22 cellular contexts compared by ENCODE assay signal in the genomic region with DNA sequence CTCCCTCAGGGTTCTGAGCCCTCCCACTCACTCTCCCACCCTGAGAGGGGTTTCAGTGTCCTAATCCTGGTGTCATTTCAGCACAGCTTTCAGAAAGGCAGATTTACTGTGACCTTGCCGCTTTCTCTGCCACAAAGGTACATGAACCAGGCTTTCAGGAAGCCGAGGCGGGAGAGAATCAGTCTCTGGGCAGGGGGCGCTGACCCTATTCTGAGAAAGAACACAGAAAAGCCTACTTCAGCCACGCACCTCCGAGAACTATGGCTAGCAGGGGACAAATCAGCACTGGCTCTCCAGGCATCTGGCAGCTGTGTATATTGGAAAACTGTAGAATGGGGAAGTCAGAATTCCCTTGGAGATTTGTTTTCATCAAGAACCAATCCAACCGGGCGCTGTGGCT. TPM values are rescaled to one million over a fixed set of nuclear protein-coding genes. Genes with fewer than 3 reads are reported as not detected.
DNase-seq lines count a peak whose midpoint lies in the region; ATAC-seq and TF ChIP-seq lines count a peak whose summit lies in the region.
"Had no signal": no experiment of that assay in that cellular context is flagged by ENCODE, and none has a peak within 500 bp of the region (broad histone marks: within the 10 kb centered on the region; RNA-seq: fewer than 3 reads in every experiment).

No MANE protein-coding gene starts in this region.

- POLR2A ChIA-PET in WTC11 (lab: Charles Lee): no interaction called here

- no TSS peak for BruUV-seq in Calu3 (replicated peaks; lab: Mats Ljungman, UMichigan)

- H3K27me3 ChIP-seq in mesenchymal stem cell (ENCODE audit: control insufficient read depth in 1 of 2, insufficient read depth in 1 of 2, low read length in 2 of 2): no peaks in the 10 kb centered on the region

- no peak overlapping the region for H2BK5ac ChIP-seq in mesenchymal stem cell (ENCODE audit: low read depth, low read length, poor library complexity, severe bottlenecking)

- peaks cover 9 to 10% of the 10 kb centered on the region in 2 experiments for H3K36me3 ChIP-seq in mesenchymal stem cell (ENCODE audit: control insufficient read depth in 1 of 2, insufficient read depth in 2 of 2, low read depth in 1 of 2, low read length in 2 of 2)

- H3K36me3 Mint-ChIP-seq in Calu3 (ENCODE audit: insufficient read depth, unreplicated experiment) (peaks cover 43% of the 10 kb centered on the region), WTC11 (peaks cover 14% of the 10 kb centered on the region)

- no peak overlapping the region for H3K4me2 ChIP-seq in mesenchymal stem cell (ENCODE audit: low read length, poor library complexity, severe bottlenecking)
- H3K4me2 ChIP-seq: SK-N-SH had no signal

- no peak overlapping the region for H3K14ac ChIP-seq in mesenchymal stem cell (ENCODE audit: low read length in 2 of 2)

- TF ChIP-seq CTCF in 22Rv1 (IDR thresholded peaks at IDR 0.05) (no peak), Calu3 (IDR thresholded peaks at IDR 0.05; ENCODE audit: unreplicated experiment) (no peak), WTC11 (IDR thresholded peaks at IDR 0.05) (no peak)

- CTCF ChIA-PET in Calu3 (lab: Charles Lee) (no interaction called here), WTC11 (lab: Charles Lee) (interaction anchor here (1.4 kb wide), 1 partner anchor 75 kb away, joined by 4 read pairs; no protein-coding TSS in a partner anchor)

- H3K4me1 ChIP-seq in mesenchymal stem cell (ENCODE audit: control insufficient read depth, insufficient read depth, low read depth, low read length): peaks cover 14% of the 10 kb centered on the region

- 95% methylated on average over 8 of the region's 8 CpGs for WGBS in mesenchymal stem cell

- DNase-seq in Calu3 (no peak), WTC11 (ENCODE audit: low spot score) (no peak), mesenchymal stem cell (no peak), SHP77 treated with DMSO at 0.1 percent for 48 hours (lab: John Stamatoyannopoulos, UW) (no peak), amygdala (lab: John Stamatoyannopoulos, UW) (no peak), NCI-H187 (lab: John Stamatoyannopoulos, UW) (no peak)
- DNase-seq: C1 segment of cervical spinal cord; CD8-positive, alpha-beta T cell; DMS153; DND-41; KBM-7; NCI-H1105 treated with DMSO at 0.1 percent for 48 hours; NCI-H146; NCI-H2029; NCI-H226; NCI-H510A; NCI-H69; SK-N-SH; SW 1271 had no signal

- peak overlapping the region; percentile 90 for H3K27ac ChIP-seq in 22Rv1
- no peak overlapping the region for H3K27ac ChIP-seq in mesenchymal stem cell (ENCODE audit: low read length, poor library complexity, severe bottlenecking)

- H3K4me1 Mint-ChIP-seq in Calu3 (ENCODE audit: low read depth, unreplicated experiment) (peaks cover 57% of the 10 kb centered on the region), WTC11 (peaks cover 9% of the 10 kb centered on the region; the same call in 1 of the 2 replicates)

- H3K4ac ChIP-seq in mesenchymal stem cell (ENCODE audit: low read depth in 1 of 2, low read length in 2 of 2): peak overlapping the region; percentile 30 to 47

- H4K8ac ChIP-seq in mesenchymal stem cell (ENCODE audit: low read length): peak overlapping the region; percentile 47

- H2BK12ac ChIP-seq in mesenchymal stem cell (ENCODE audit: low read length in 2 of 2): peak overlapping the region in 1 of 2 experiments; percentile 43

- peak overlapping the region; percentile 81 for H2AK5ac ChIP-seq in mesenchymal stem cell (ENCODE audit: low read length, severe bottlenecking)

- H3K27me3 Mint-ChIP-seq in Calu3 (ENCODE audit: unreplicated experiment) (no peaks in the 10 kb centered on the region), WTC11 (ENCODE audit: low read depth) (no peaks in the 10 kb centered on the region; the same call in 1 of the 2 replicates)

- H3K18ac ChIP-seq in mesenchymal stem cell (ENCODE audit: low read depth in 1 of 2, low read length in 2 of 2): peak overlapping the region; percentile 4 to 29

- no peak overlapping the region for H3K23ac ChIP-seq in mesenchymal stem cell (ENCODE audit: low read length in 2 of 2)

- H2BK15ac ChIP-seq in mesenchymal stem cell (ENCODE audit: low read depth, poor library complexity, severe bottlenecking): no peak overlapping the region

- H3K9ac ChIP-seq in mesenchymal stem cell (ENCODE audit: low read length): no peak overlapping the region
- H3K9ac ChIP-seq: SK-N-SH had no signal

- H2AFZ ChIP-seq in mesenchymal stem cell (ENCODE audit: low read depth, low read length): no peak overlapping the region

- no peak overlapping the region for H4K91ac ChIP-seq in mesenchymal stem cell (ENCODE audit: low read length)

- H3K9me3 Mint-ChIP-seq in Calu3 (ENCODE audit: low read depth, unreplicated experiment): no peaks in the 10 kb centered on the region
- no peaks in the 10 kb centered on the region for H3K9me3 Mint-ChIP-seq in WTC11
- H3K9me3 Mint-ChIP-seq: CD8-positive, alpha-beta T cell had no signal

- intact Hi-C loops in Calu3 (cut with micrococcal nuclease; ENCODE audit: unreplicated experiment): loop anchor here (5.0 kb wide), 1 partner anchor 77 kb away; no protein-coding TSS in a partner anchor

- ATAC-seq in WTC11 (peak; percentile 57), GM19395 (IDR thresholded peaks at IDR 0.05; ENCODE audit: unreplicated experiment) (no peak)
- ATAC-seq: CD8-positive, alpha-beta T cell; Panc1 had no signal

- H2BK120ac ChIP-seq in mesenchymal stem cell (ENCODE audit: low read depth, low read length): no peak overlapping the region

- H3K9me3 ChIP-seq in mesenchymal stem cell (ENCODE audit: control insufficient read depth, low read length): no peaks in the 10 kb centered on the region
- H3K9me3 ChIP-seq: SK-N-SH had no signal

- H3K27ac Mint-ChIP-seq in Calu3 (ENCODE audit: unreplicated experiment) (peak overlapping the region; percentile 50), WTC11 (peak overlapping the region; percentile 14; the same call in 1 of the 2 replicates)
- H3K27ac Mint-ChIP-seq: CD8-positive, alpha-beta T cell had no signal

- no peak overlapping the region for H3K4me3 Mint-ChIP-seq in Calu3 (ENCODE audit: low read depth, unreplicated experiment)
- no peak overlapping the region for H3K4me3 Mint-ChIP-seq in WTC11
- H3K4me3 Mint-ChIP-seq: CD8-positive, alpha-beta T cell had no signal

- peaks cover 18% of the 10 kb centered on the region for H3K79me1 ChIP-seq in mesenchymal stem cell (replicated peaks; ENCODE audit: low read length, poor library complexity, severe bottlenecking)

- no peak overlapping the region for H3K4me3 ChIP-seq in mesenchymal stem cell (ENCODE audit: insufficient read depth in 1 of 2, low read depth in 1 of 2, low read length in 2 of 2)

TF ChIP-seq in WTC11, 78 proteins besides CTCF, POLR2A, EP300 and RAD21:
- TF ChIP-seq CREB1 (CRISPR knock-in tag; IDR thresholded peaks at IDR 0.05) (no peak), ETV6 (CRISPR knock-in tag; IDR thresholded peaks at IDR 0.05) (no peak), RORB (CRISPR knock-in tag; IDR thresholded peaks at IDR 0.05) (no peak), KAT7 (CRISPR knock-in tag; IDR thresholded peaks at IDR 0.05; ENCODE audit: borderline replicate concordance) (no peak), RELA (CRISPR knock-in tag; IDR thresholded peaks at IDR 0.05; ENCODE audit: borderline replicate concordance) (no peak), STAT6 (CRISPR knock-in tag; conservative IDR thresholded peaks at IDR 0.05; ENCODE audit: low read depth) (no peak)

RNA-seq across cellular contexts. Expression of gene BCAR1, which starts 57.7 kb away (rescaled TPM):
- total RNA-seq in Calu3 (2022) (153 and 168 TPM in 2 replicates), WTC11 (2021) (87.3 to 95.6 TPM (median 88.6 TPM) in 3 replicates)
- polyA plus RNA-seq in mesenchymal stem cell (2013, experiment 1 of 2): 169 TPM
- 176 TPM for polyA plus RNA-seq in mesenchymal stem cell (2013, experiment 2 of 2)
- total RNA-seq: CD8-positive, alpha-beta T cell had no signal
